In the genomic region with DNA sequence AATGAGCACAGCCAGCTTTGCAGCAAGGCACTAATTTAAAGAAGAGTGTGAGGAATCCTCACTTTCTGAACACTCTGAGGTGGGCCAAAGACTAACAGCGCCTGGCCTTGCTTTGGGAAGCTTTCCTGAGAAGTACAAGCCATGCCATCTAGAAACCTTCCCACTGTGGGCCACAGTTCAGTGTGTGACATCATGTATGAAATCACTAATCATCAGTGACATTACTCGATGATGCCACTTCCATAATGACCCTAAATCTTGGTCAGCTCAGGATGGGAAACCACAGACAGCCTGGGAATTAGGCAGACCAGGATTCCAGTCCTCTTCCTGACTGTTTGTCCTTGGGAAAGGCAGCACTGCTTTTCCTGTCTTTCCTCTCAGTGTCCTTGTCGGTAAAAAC, we compare ENCODE assay signal across 1 cellular context.
TF ChIP-seq lines count a peak whose summit lies in the region.

No MANE protein-coding gene starts in this region.

TF ChIP-seq in IMR-90, 13 proteins besides CTCF, POLR2A, EP300 and RAD21 (continued from another document):
- TF ChIP-seq, protein P1, sequence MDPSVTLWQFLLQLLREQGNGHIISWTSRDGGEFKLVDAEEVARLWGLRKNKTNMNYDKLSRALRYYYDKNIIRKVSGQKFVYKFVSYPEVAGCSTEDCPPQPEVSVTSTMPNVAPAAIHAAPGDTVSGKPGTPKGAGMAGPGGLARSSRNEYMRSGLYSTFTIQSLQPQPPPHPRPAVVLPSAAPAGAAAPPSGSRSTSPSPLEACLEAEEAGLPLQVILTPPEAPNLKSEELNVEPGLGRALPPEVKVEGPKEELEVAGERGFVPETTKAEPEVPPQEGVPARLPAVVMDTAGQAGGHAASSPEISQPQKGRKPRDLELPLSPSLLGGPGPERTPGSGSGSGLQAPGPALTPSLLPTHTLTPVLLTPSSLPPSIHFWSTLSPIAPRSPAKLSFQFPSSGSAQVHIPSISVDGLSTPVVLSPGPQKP (IDR thresholded peaks at IDR 0.05; ENCODE audit: borderline replicate concordance, low read depth, low read length), result no peak
- TF ChIP-seq MXI1 (IDR thresholded peaks at IDR 0.05; ENCODE audit: borderline replicate concordance, low read depth, low read length) (no peak), MAZ (IDR thresholded peaks at IDR 0.05; ENCODE audit: borderline replicate concordance, low read depth, low read length) (no peak), SMC3 (IDR thresholded peaks at IDR 0.05; ENCODE audit: low read depth, low read length) (no peak), NFE2L2 (IDR thresholded peaks at IDR 0.05; ENCODE audit: low read depth, low read length) (no peak), RCOR1 (IDR thresholded peaks at IDR 0.05; ENCODE audit: insufficient replicate concordance, low read length) (no peak), CHD1 (IDR thresholded peaks at IDR 0.05; ENCODE audit: low read depth, low read length) (no peak), BHLHE40 (IDR thresholded peaks at IDR 0.05; ENCODE audit: low read depth, low read length) (no peak)
- TF ChIP-seq, protein P2, sequence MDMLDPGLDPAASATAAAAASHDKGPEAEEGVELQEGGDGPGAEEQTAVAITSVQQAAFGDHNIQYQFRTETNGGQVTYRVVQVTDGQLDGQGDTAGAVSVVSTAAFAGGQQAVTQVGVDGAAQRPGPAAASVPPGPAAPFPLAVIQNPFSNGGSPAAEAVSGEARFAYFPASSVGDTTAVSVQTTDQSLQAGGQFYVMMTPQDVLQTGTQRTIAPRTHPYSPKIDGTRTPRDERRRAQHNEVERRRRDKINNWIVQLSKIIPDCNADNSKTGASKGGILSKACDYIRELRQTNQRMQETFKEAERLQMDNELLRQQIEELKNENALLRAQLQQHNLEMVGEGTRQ (IDR thresholded peaks at IDR 0.05; ENCODE audit: low read depth, low read length), result no peak
